In genomic region chr17:6853764-6854442, GRCh38 we compare ENCODE assay signal across 8 cellular contexts. TPM values are rescaled to one million over a fixed set of nuclear protein-coding genes. Genes with fewer than 3 reads are reported as not detected.
DNase-seq lines count a peak whose midpoint lies in the region; TF ChIP-seq lines count a peak whose summit lies in the region.

No MANE protein-coding gene starts in this region.

- H3K9ac ChIP-seq in mucosa of stomach (ENCODE audit: low read length) = peak overlapping the region; percentile 57

- H3K27ac ChIP-seq in C4-2B = no peak overlapping the region

- TF ChIP-seq CTCF in C4-2B (conservative IDR thresholded peaks at IDR 0.05) (peak; percentile 50), astrocyte of the cerebellum (IDR thresholded peaks at IDR 0.05; ENCODE audit: low read depth, low read length, missing control alignments) (peak; percentile 32)

- no peaks in the 10 kb centered on the region for H3K36me3 ChIP-seq in mucosa of stomach (ENCODE audit: control insufficient read depth, insufficient read depth, low read length)

- H3K4me1 ChIP-seq in mucosa of stomach (ENCODE audit: control insufficient read depth, insufficient read depth, low read length) = no peaks in the 10 kb centered on the region

- no peaks in the 10 kb centered on the region for H3K9me3 ChIP-seq in mucosa of stomach (ENCODE audit: control insufficient read depth, low read length)

- peak; percentile 25 for DNase-seq in HuH-7 (ENCODE audit: low spot score)
- DNase-seq in astrocyte of the cerebellum (ENCODE audit: low read depth) = no peak
- no peak for DNase-seq in DMS114 treated with DMSO at 0.1 percent for 48 hours (lab: John Stamatoyannopoulos, UW; ENCODE audit: unreplicated experiment)
- no peak for DNase-seq in AG08395 (ENCODE audit: low spot score)
- DNase-seq in NCI-H345 treated with DMSO at 0.1 percent for 48 hours (lab: John Stamatoyannopoulos, UW; ENCODE audit: unreplicated experiment) = no peak
- no peak for DNase-seq in ureter (ENCODE audit: low spot score)

- H3K27me3 ChIP-seq in mucosa of stomach (ENCODE audit: control insufficient read depth, insufficient read depth, low read length) = no peaks in the 10 kb centered on the region

- H3K4me3 ChIP-seq in astrocyte of the cerebellum (ENCODE audit: low read depth, low read length) = no peak overlapping the region
- no peak overlapping the region for H3K4me3 ChIP-seq in mucosa of stomach (ENCODE audit: low read length)

- in situ Hi-C loops in astrocyte of the cerebellum (cut with HindIII; ENCODE audit: low sequenced_read_pairs) = loop anchor here (25.0 kb wide), 1 partner anchor 167 kb away; no protein-coding TSS in a partner anchor

RNA-seq across cellular contexts. Expression of gene TEKT1, which starts 22.4 kb away (rescaled TPM):
- not detected for total RNA-seq in ureter
